Comparison of ENCODE assay signal across 8 cellular contexts in genomic region chr12:95215925-95216324, GRCh38. TPM values are rescaled to one million over a fixed set of nuclear protein-coding genes. Genes with fewer than 3 reads are reported as not detected.
A peak's percentile ranks its signal among the peaks of the same experiment; 100 is the strongest.
DNase-seq lines count a peak whose midpoint lies in the region; ATAC-seq and TF ChIP-seq lines count a peak whose summit lies in the region.

No MANE protein-coding gene starts in this region.

- no TSS peak for BruUV-seq in Caco-2 (replicated peaks; lab: Mats Ljungman, UMichigan)

- H3K4me3 ChIP-seq in Caco-2 (ENCODE audit: low read depth, low read length) (peak overlapping the region; percentile 75), HUES64 (ENCODE audit: low read length) (peak overlapping the region; percentile 76), transverse colon (peak overlapping the region in 3 of 4 donors; percentile 70 to 79 (median 72))

- H3K9me3 Mint-ChIP-seq in Caco-2 (ENCODE audit: unreplicated experiment): no peaks in the 10 kb centered on the region
- no peaks in the 10 kb centered on the region for H3K9me3 Mint-ChIP-seq in activated CD8-positive, alpha-beta T cell treated with anti-CD3 and anti-CD28 coated beads, Interleukin-2, amount 10 ng/mL, durations not matched to agents 7 days and 5 days (ENCODE audit: insufficient read depth)

- peaks cover 23% of the 10 kb centered on the region for H3K4me1 Mint-ChIP-seq in Caco-2 (ENCODE audit: low read depth, unreplicated experiment)
- H3K4me1 Mint-ChIP-seq in activated CD8-positive, alpha-beta T cell treated with anti-CD3 and anti-CD28 coated beads, Interleukin-2, amount 10 ng/mL, durations not matched to agents 7 days and 5 days (ENCODE audit: low read depth): peaks cover 26% of the 10 kb centered on the region

- H3K27me3 Mint-ChIP-seq in Caco-2 (ENCODE audit: insufficient read depth, unreplicated experiment): no peaks in the 10 kb centered on the region
- peaks cover 11% of the 10 kb centered on the region for H3K27me3 Mint-ChIP-seq in activated CD8-positive, alpha-beta T cell treated with anti-CD3 and anti-CD28 coated beads, Interleukin-2, amount 10 ng/mL, durations not matched to agents 7 days and 5 days (ENCODE audit: low read depth)

- no peak for ATAC-seq in activated CD8-positive, alpha-beta T cell treated with anti-CD3 and anti-CD28 coated beads, Interleukin-2, amount 10 ng/mL, durations not matched to agents 7 days and 5 days

- H3K36me3 ChIP-seq in Caco-2 (ENCODE audit: control insufficient read depth, insufficient read depth, low read length): no peaks in the 10 kb centered on the region; the same call in 1 of the 2 replicates
- H3K36me3 ChIP-seq in HUES64 (ENCODE audit: insufficient read depth, low read length): no peaks in the 10 kb centered on the region
- no peaks in the 10 kb centered on the region for H3K36me3 ChIP-seq in transverse colon

- WGBS in HUES64: no CpG with 5 or more reads among the region's 2 CpGs
- 29 to 32% methylated on average over 2 of the region's 2 CpGs for WGBS in transverse colon (ENCODE audit: low coverage in 1 of 2), 2 donors

- POLR2A ChIA-PET in Caco-2 (lab: Charles Lee): no interaction called here
- POLR2A ChIA-PET in activated CD8-positive, alpha-beta T cell treated with anti-CD3 and anti-CD28 coated beads, Interleukin-2, amount 10 ng/mL, durations not matched to agents 7 days and 5 days (lab: Charles Lee): interaction anchor here (0.7 to 2.9 kb wide), 2 partner anchors 259 to 292 kb away, joined by 3 to 19 read pairs; partner anchors contain the start of gene METAP2

- CTCF ChIA-PET in Caco-2 (lab: Charles Lee): interaction anchor here (0.6 kb wide), 1 partner anchor 142 kb away, joined by 3 read pairs; the partner anchor contains the start of gene NR2C1
- CTCF ChIA-PET in activated CD8-positive, alpha-beta T cell treated with anti-CD3 and anti-CD28 coated beads, Interleukin-2, amount 10 ng/mL, durations not matched to agents 7 days and 5 days (lab: Charles Lee): interaction anchor here (1.0 to 1.3 kb wide), 3 partner anchors 18 to 137 kb away, joined by 3 read pairs; no protein-coding TSS in a partner anchor

- peaks cover 7% of the 10 kb centered on the region for H3K36me3 Mint-ChIP-seq in Caco-2 (ENCODE audit: insufficient read depth, unreplicated experiment)
- peaks cover 6% of the 10 kb centered on the region for H3K36me3 Mint-ChIP-seq in activated CD8-positive, alpha-beta T cell treated with anti-CD3 and anti-CD28 coated beads, Interleukin-2, amount 10 ng/mL, durations not matched to agents 7 days and 5 days (ENCODE audit: low read depth)

- H3K27me3 ChIP-seq in Caco-2 (replicated peaks; ENCODE audit: control insufficient read depth, insufficient read depth, low read length) (no peaks in the 10 kb centered on the region), HUES64 (ENCODE audit: insufficient read depth, low read length) (no peaks in the 10 kb centered on the region), transverse colon (no peaks in the 10 kb centered on the region)

- H3K4me1 ChIP-seq in Caco-2 (peaks cover 13% of the 10 kb centered on the region; the same call in 1 of the 2 replicates), HUES64 (ENCODE audit: insufficient read depth, low read length) (peaks cover 24% of the 10 kb centered on the region), transverse colon (peaks cover 7 to 52% (median 27%) of the 10 kb centered on the region in 4 donors)

- H3K27ac Mint-ChIP-seq in Caco-2 (ENCODE audit: unreplicated experiment): peak overlapping the region; percentile 88
- no peak overlapping the region for H3K27ac Mint-ChIP-seq in activated CD8-positive, alpha-beta T cell treated with anti-CD3 and anti-CD28 coated beads, Interleukin-2, amount 10 ng/mL, durations not matched to agents 7 days and 5 days

- TF ChIP-seq CTCF in Caco-2 (IDR thresholded peaks at IDR 0.05; ENCODE audit: insufficient read depth in 1 of 2, low read depth in 1 of 2, low read length in 1 of 2, severe bottlenecking in 1 of 2, unreplicated experiment in 1 of 2) (no peak), transverse colon (IDR thresholded peaks at IDR 0.05) (no peak)

- H3K9me3 ChIP-seq in Caco-2 (no peaks in the 10 kb centered on the region), HUES64 (ENCODE audit: insufficient read depth, low read depth, low read length) (no peaks in the 10 kb centered on the region), transverse colon (no peaks in the 10 kb centered on the region)

- intact Hi-C loops in Caco-2 (cut with micrococcal nuclease; ENCODE audit: unreplicated experiment) (loop anchor here (2.0 to 5.0 kb wide), 4 partner anchors 37 to 316 kb away; partner anchors contain the start of gene NR2C1), transverse colon (cut with DNase I; ENCODE audit: low total_unique reads) (loop anchor here (10.0 kb wide), 1 partner anchor 51 kb away; no protein-coding TSS in a partner anchor)

- DNase-seq in Caco-2 (no peak), iris pigment epithelial cell (ENCODE audit: low read depth) (peak; percentile 91), transverse colon (no peak), epidermal melanocyte (ENCODE audit: insufficient read length, low spot score) (no peak), SKM-1 (lab: John Stamatoyannopoulos, UW; ENCODE audit: unreplicated experiment) (no peak), COR-L47 (lab: John Stamatoyannopoulos, UW) (no peak)
- DNase-seq in activated CD8-positive, alpha-beta T cell treated with anti-CD3 and anti-CD28 coated beads, Interleukin-2, amount 10 ng/mL, durations not matched to agents 7 days and 5 days: no peak

- TF ChIP-seq POLR2A in transverse colon (IDR thresholded peaks at IDR 0.05): no peak

- H3K9ac ChIP-seq in HUES64 (ENCODE audit: low read depth, low read length): peak overlapping the region; percentile 98

- H3K27ac ChIP-seq in HUES64 (ENCODE audit: low read depth, low read length) (peak overlapping the region; percentile 98; the same call in 1 of the 2 replicates), transverse colon (peak overlapping the region; percentile 92 to 99 (median 96))

- H3K4me3 Mint-ChIP-seq in Caco-2 (ENCODE audit: unreplicated experiment): peak overlapping the region; percentile 81
- peak overlapping the region; percentile 89 for H3K4me3 Mint-ChIP-seq in activated CD8-positive, alpha-beta T cell treated with anti-CD3 and anti-CD28 coated beads, Interleukin-2, amount 10 ng/mL, durations not matched to agents 7 days and 5 days

- in situ Hi-C loops in transverse colon (cut with MboI; ENCODE audit: low pct_ligation_motif_present in 1 of 4, low pct_unique_long_range_greater_than_20kb in 1 of 4, low sequenced_read_pairs in 3 of 4): no loop called here

- no peak for TF ChIP-seq EP300 in transverse colon (IDR thresholded peaks at IDR 0.05; ENCODE audit: low read depth)

RNA-seq across cellular contexts. Expression of gene FGD6, which starts 1.3 kb away (rescaled TPM):
- total RNA-seq in Caco-2 (2022): 23.5 and 25.1 TPM in 2 replicates
- polyA plus RNA-seq in HUES64 (2013, experiment 1 of 2): 10.0 TPM
- polyA plus RNA-seq in HUES64 (2013, experiment 2 of 2): 10.8 TPM
- under 1 TPM; 0.50 to 0.70 TPM for total RNA-seq in activated CD8-positive, alpha-beta T cell treated with anti-CD3 and anti-CD28 coated beads, Interleukin-2, amount 10 ng/mL, durations not matched to agents 7 days and 5 days
- 10 to 100 TPM; 25.0 to 37.0 (median 32.1) TPM for total RNA-seq in transverse colon

RNA-seq across cellular contexts. Expression of gene VEZT, which starts 1.7 kb away (rescaled TPM):
- total RNA-seq in Caco-2 (2022): 76.9 and 77.4 TPM in 2 replicates
- 43.0 TPM for polyA plus RNA-seq in HUES64 (2013, experiment 1 of 2)
- 43.9 TPM for polyA plus RNA-seq in HUES64 (2013, experiment 2 of 2)
- 10 to 100 TPM; 29.0 to 31.0 TPM for total RNA-seq in activated CD8-positive, alpha-beta T cell treated with anti-CD3 and anti-CD28 coated beads, Interleukin-2, amount 10 ng/mL, durations not matched to agents 7 days and 5 days
- 100 to 1,000 TPM in 1 of 4 donors, 10 to 100 TPM in 3; 55.2 to 130 (median 85.5) TPM for total RNA-seq in transverse colon

Comparison
In these comparisons a context has a peak if more than half of its experiments do, and no peak if none do; other contexts are left out.
1. RNA of gene FGD6, which starts 1.3 kb away (total RNA-seq): 25.0 to 37.0 TPM in transverse colon and 23.5 to 25.1 TPM in Caco-2; 0.50 to 0.70 TPM in activated CD8-positive, alpha-beta T cell treated with anti-CD3 and anti-CD28 coated beads, Interleukin-2, amount 10 ng/mL, durations not matched to agents 7 days and 5 days; every median in the first group is over 10 times any median in the second.
2. Peak in every context shown above with its lines, with median percentiles within 50 percentile points of each other: H3K4me3 ChIP-seq.